ENCODE assay signal across 11 cellular contexts in genomic region chr1:152000989-152001630, GRCh38. TPM values are rescaled to one million over a fixed set of nuclear protein-coding genes. Genes with fewer than 3 reads are reported as not detected.
DNase-seq lines count a peak whose midpoint lies in the region; FAIRE-seq and TF ChIP-seq lines count a peak whose summit lies in the region.
"Had no signal": no experiment of that assay in that cellular context is flagged by ENCODE, and none has a peak within 500 bp of the region (broad histone marks: within the 10 kb centered on the region; RNA-seq: fewer than 3 reads in every experiment).

No MANE protein-coding gene starts in this region.

- no peak overlapping the region for H2BK5ac ChIP-seq in H9 (ENCODE audit: insufficient read length, low read length)

- no peaks in the 10 kb centered on the region for H3K9me2 ChIP-seq in Karpas-422 (replicated peaks; ENCODE audit: insufficient read depth, low read length)

- H3K36me3 Mint-ChIP-seq in H9 (ENCODE audit: insufficient read depth in 1 of 3, low read depth in 3 of 3): no peaks in the 10 kb centered on the region
- no peaks in the 10 kb centered on the region for H3K36me3 Mint-ChIP-seq in activated naive CD4-positive, alpha-beta T cell treated with anti-CD3 and anti-CD28 coated beads for 36 hours (ENCODE audit: low read depth)
- H3K36me3 Mint-ChIP-seq: CD4-positive, CD25-positive, alpha-beta regulatory T cell; natural killer cell treated with Interleukin-12 subunit alpha and Interleukin-12 subunit beta and Interleukin-15 and Interleukin-18, amount 100 ng/mL, for 72 hours had no signal

- H3K4me3 Mint-ChIP-seq in H9: no peak overlapping the region
- no peak overlapping the region for H3K4me3 Mint-ChIP-seq in activated naive CD4-positive, alpha-beta T cell treated with anti-CD3 and anti-CD28 coated beads for 36 hours
- H3K4me3 Mint-ChIP-seq: CD4-positive, CD25-positive, alpha-beta regulatory T cell; natural killer cell treated with Interleukin-12 subunit alpha and Interleukin-12 subunit beta and Interleukin-15 and Interleukin-18, amount 100 ng/mL, for 72 hours had no signal

- H3K4me3 ChIP-seq in right atrium auricular region (no peak overlapping the region), skeletal muscle tissue (ENCODE audit: low read length in 3 of 3) (no peak overlapping the region), small intestine (ENCODE audit: low read depth in 1 of 2, low read length in 2 of 2) (no peak overlapping the region), Karpas-422 (ENCODE audit: low read length) (no peak overlapping the region)
- H3K4me3 ChIP-seq: MG63 had no signal

- H2BK12ac ChIP-seq in H9 (ENCODE audit: insufficient read length, low read depth, low read length): no peak overlapping the region

- no peak overlapping the region for H3K56ac ChIP-seq in H9 (ENCODE audit: insufficient read length, low read depth, low read length)

- H3K14ac ChIP-seq in H9 (ENCODE audit: insufficient read depth, low read length): no peak overlapping the region

- no peaks in the 10 kb centered on the region for H3K36me3 ChIP-seq in right atrium auricular region
- H3K36me3 ChIP-seq in skeletal muscle tissue (ENCODE audit: control insufficient read depth in 3 of 3, insufficient read depth in 3 of 3, low read length in 3 of 3): no peaks in the 10 kb centered on the region
- no peaks in the 10 kb centered on the region for H3K36me3 ChIP-seq in small intestine (ENCODE audit: control insufficient read depth in 2 of 2, insufficient read depth in 2 of 2, low read length in 2 of 2)
- H3K36me3 ChIP-seq in Karpas-422 (ENCODE audit: insufficient read depth, low read length): no peaks in the 10 kb centered on the region
- H3K36me3 ChIP-seq: MG63 had no signal

- no CpG with 5 or more reads among the region's 4 CpGs for WGBS in H9 (ENCODE audit: extremely low coverage, insufficient read length, low lambda C conversion rate)
- 56 to 71% (median 63%) methylated on average over 4 of the region's 4 CpGs for WGBS in small intestine, 3 donors

- DNase-seq in H9: no peak
- no peak for DNase-seq in right atrium auricular region (ENCODE audit: low spot score)
- DNase-seq in activated naive CD4-positive, alpha-beta T cell treated with anti-CD3 and anti-CD28 coated beads for 36 hours: no peak
- no peak for DNase-seq in NCI-H1417 (lab: John Stamatoyannopoulos, UW)
- DNase-seq in small intestine: no peak
- no peak for DNase-seq in Karpas-422

- H3K9ac ChIP-seq in H9 (ENCODE audit: extremely low read depth, insufficient read length, low read length): no peak overlapping the region
- peak overlapping the region in 1 of 3 donors; percentile 54 for H3K9ac ChIP-seq in skeletal muscle tissue (ENCODE audit: low read depth in 1 of 3, low read length in 3 of 3)
- no peak overlapping the region for H3K9ac ChIP-seq in Karpas-422 (ENCODE audit: low read length)

- H3K4me1 ChIP-seq in H9 (ENCODE audit: insufficient read depth, low read length) (no peaks in the 10 kb centered on the region; the same call in 1 of the 2 replicates), right atrium auricular region (peaks cover 0 to 5% of the 10 kb centered on the region in 2 donors), skeletal muscle tissue (ENCODE audit: control insufficient read depth in 3 of 3, insufficient read depth in 3 of 3, low read length in 3 of 3) (peaks cover 2 to 7% (median 2%) of the 10 kb centered on the region in 3 donors), small intestine (ENCODE audit: control insufficient read depth in 2 of 2, insufficient read depth in 1 of 2, low read depth in 1 of 2, low read length in 1 of 2) (no peaks in the 10 kb centered on the region), Karpas-422 (ENCODE audit: low read length) (no peaks in the 10 kb centered on the region)

- intact Hi-C loops in activated naive CD4-positive, alpha-beta T cell treated with anti-CD3 and anti-CD28 coated beads for 36 hours (cut with micrococcal nuclease): no loop called here

- H3K9me3 ChIP-seq in H9 (ENCODE audit: control insufficient read depth, low read depth, low read length) (no peaks in the 10 kb centered on the region), right atrium auricular region (no peaks in the 10 kb centered on the region), skeletal muscle tissue (ENCODE audit: control insufficient read depth in 3 of 3, low read length in 3 of 3) (no peaks in the 10 kb centered on the region), small intestine (ENCODE audit: control insufficient read depth, low read depth) (no peaks in the 10 kb centered on the region), Karpas-422 (ENCODE audit: low read length) (no peaks in the 10 kb centered on the region)

- no peaks in the 10 kb centered on the region for H3K23me2 ChIP-seq in H9 (ENCODE audit: insufficient read length, low read depth, low read length, poor library complexity, severe bottlenecking)

- no peak overlapping the region for H3K4ac ChIP-seq in H9 (ENCODE audit: low read depth, low read length)

- H3K27me3 ChIP-seq in H9 (ENCODE audit: insufficient read depth, low read length): no peaks in the 10 kb centered on the region
- no peaks in the 10 kb centered on the region for H3K27me3 ChIP-seq in right atrium auricular region
- peaks cover 7% of the 10 kb centered on the region in 3 donors for H3K27me3 ChIP-seq in skeletal muscle tissue (ENCODE audit: control insufficient read depth in 3 of 3, insufficient read depth in 3 of 3, low read length in 3 of 3)
- H3K27me3 ChIP-seq in small intestine (ENCODE audit: control insufficient read depth in 2 of 2, insufficient read depth in 2 of 2, low read length in 2 of 2): no peaks in the 10 kb centered on the region
- H3K27me3 ChIP-seq in Karpas-422 (ENCODE audit: low read length): no peaks in the 10 kb centered on the region

- no peak overlapping the region for H2BK120ac ChIP-seq in H9 (ENCODE audit: low read depth, low read length, poor library complexity, severe bottlenecking)

- FAIRE-seq in small intestine (lab: Jason Lieb, UNC): no peak

- CTCF ChIA-PET in activated naive CD4-positive, alpha-beta T cell treated with anti-CD3 and anti-CD28 coated beads for 36 hours (lab: Charles Lee): interaction anchor here (0.5 to 11.0 kb wide), 34 partner anchors 9 to 184 kb away, joined by 3 to 233 read pairs (median 6); partner anchors contain the start of gene THEM4

- H3K27ac Mint-ChIP-seq in H9: no peak overlapping the region; a peak in 1 of 7 replicates
- no peak overlapping the region for H3K27ac Mint-ChIP-seq in activated naive CD4-positive, alpha-beta T cell treated with anti-CD3 and anti-CD28 coated beads for 36 hours
- H3K27ac Mint-ChIP-seq: CD4-positive, CD25-positive, alpha-beta regulatory T cell had no signal

- H3K4me2 ChIP-seq in H9 (ENCODE audit: insufficient read depth, insufficient read length, low read length): no peak overlapping the region
- H3K4me2 ChIP-seq in Karpas-422 (ENCODE audit: low read depth, low read length, poor library complexity, severe bottlenecking): no peak overlapping the region

- H4K20me1 ChIP-seq in H9 (ENCODE audit: control insufficient read depth, insufficient read depth, insufficient read length) (no peaks in the 10 kb centered on the region), Karpas-422 (ENCODE audit: insufficient read depth, low read depth, low read length) (no peaks in the 10 kb centered on the region)

- H4K91ac ChIP-seq in H9 (ENCODE audit: insufficient read length, low read depth, low read length): no peak overlapping the region

- H2AFZ ChIP-seq in H9 (ENCODE audit: low read length) (peak overlapping the region; percentile 44), Karpas-422 (ENCODE audit: low read length) (no peak overlapping the region)

- no peaks in the 10 kb centered on the region for H3K9me3 Mint-ChIP-seq in H9
- no peaks in the 10 kb centered on the region for H3K9me3 Mint-ChIP-seq in activated naive CD4-positive, alpha-beta T cell treated with anti-CD3 and anti-CD28 coated beads for 36 hours
- H3K9me3 Mint-ChIP-seq: natural killer cell treated with Interleukin-12 subunit alpha and Interleukin-12 subunit beta and Interleukin-15 and Interleukin-18, amount 100 ng/mL, for 72 hours had no signal

- H2AK5ac ChIP-seq in H9 (ENCODE audit: insufficient read length, low read length): no peak overlapping the region

- no peak overlapping the region for H2BK20ac ChIP-seq in H9 (ENCODE audit: low read depth, low read length, poor library complexity, severe bottlenecking)

- H3K79me2 ChIP-seq in H9 (ENCODE audit: insufficient read depth, low read length): no peaks in the 10 kb centered on the region
- no peaks in the 10 kb centered on the region for H3K79me2 ChIP-seq in Karpas-422 (ENCODE audit: low read length)

- H3T11ph ChIP-seq in H9 (ENCODE audit: low read length): no peak overlapping the region

- H2BK15ac ChIP-seq in H9 (ENCODE audit: low read depth, low read length): no peak overlapping the region

- no peak overlapping the region for H4K8ac ChIP-seq in H9 (replicated peaks; ENCODE audit: insufficient read length, low read depth, low read length)

- H3K79me1 ChIP-seq in H9 (ENCODE audit: insufficient read depth, low read depth, low read length, poor library complexity, severe bottlenecking): no peaks in the 10 kb centered on the region

- no peak overlapping the region for H3K23ac ChIP-seq in H9 (ENCODE audit: insufficient read length, low read depth, low read length)

- H3K18ac ChIP-seq in H9 (ENCODE audit: insufficient read length, low read depth, low read length): no peak overlapping the region

- peaks cover 5 to 12% of the 10 kb centered on the region in 2 experiments; a peak in 3 of 4 replicates for H3K4me1 Mint-ChIP-seq in H9
- H3K4me1 Mint-ChIP-seq in activated naive CD4-positive, alpha-beta T cell treated with anti-CD3 and anti-CD28 coated beads for 36 hours (ENCODE audit: low read depth): peaks cover 1% of the 10 kb centered on the region

- no peak overlapping the region for H3K27ac ChIP-seq in H9 (ENCODE audit: insufficient read length, low read depth, low read length)
- H3K27ac ChIP-seq in VCaP: peak overlapping the region; percentile 27; the same call in 1 of the 2 replicates
- peak overlapping the region; percentile 19 to 65 for H3K27ac ChIP-seq in right atrium auricular region
- H3K27ac ChIP-seq in skeletal muscle tissue (ENCODE audit: low read depth, low read length): peak overlapping the region; percentile 75
- peak overlapping the region in 1 of 2 donors; percentile 4 for H3K27ac ChIP-seq in small intestine (ENCODE audit: low read depth in 1 of 2, low read length in 1 of 2)
- no peak overlapping the region for H3K27ac ChIP-seq in Karpas-422 (ENCODE audit: low read length)

- TF ChIP-seq CTCF in H9 (conservative IDR thresholded peaks at IDR 0.05): no peak
- TF ChIP-seq CTCF in VCaP (conservative IDR thresholded peaks at IDR 0.05): no peak
- no peak for TF ChIP-seq CTCF in right atrium auricular region (IDR thresholded peaks at IDR 0.05)

- H4K5ac ChIP-seq in H9 (ENCODE audit: insufficient read length, low read depth, low read length): no peak overlapping the region

- peaks cover 7% of the 10 kb centered on the region for H3K27me3 Mint-ChIP-seq in H9 (ENCODE audit: low read depth)
- peaks cover 2% of the 10 kb centered on the region for H3K27me3 Mint-ChIP-seq in activated naive CD4-positive, alpha-beta T cell treated with anti-CD3 and anti-CD28 coated beads for 36 hours (ENCODE audit: low read depth)

RNA-seq across cellular contexts. Expression of gene S100A10, which starts 7.5 kb away (rescaled TPM):
- 160 and 162 TPM in 2 replicates for total RNA-seq in H9 (2021)
- total RNA-seq in right atrium auricular region: 100 to 1,000 TPM in 1 of 2 donors, 10 to 100 TPM in 1; 75.2 to 116 TPM
- 43.8 TPM for total RNA-seq in skeletal muscle tissue
- 100 to 1,000 TPM; 159 to 170 TPM for total RNA-seq in activated naive CD4-positive, alpha-beta T cell treated with anti-CD3 and anti-CD28 coated beads for 36 hours
- 1,000 to 10,000 TPM in 2 of 3 donors, 100 to 1,000 TPM in 1; 547 to 1,355 (median 1,268) TPM for polyA plus RNA-seq in small intestine
- total RNA-seq in Karpas-422 (2014; rRNA removed; shearing (Covaris generic); ENCODE audit: low replicate concordance): 0.56 and 4.2 TPM in 2 replicates

RNA-seq across cellular contexts. Expression of gene S100A11, which starts 35.7 kb away (rescaled TPM):
- total RNA-seq in H9 (2021) (302 and 303 TPM in 2 replicates), right atrium auricular region (100 to 1,000 TPM in 1 of 2 donors, 10 to 100 TPM in 1; 59.0 to 172 TPM), skeletal muscle tissue (10.4 TPM)
- 100 to 1,000 TPM; 229 to 235 TPM for total RNA-seq in activated naive CD4-positive, alpha-beta T cell treated with anti-CD3 and anti-CD28 coated beads for 36 hours
- polyA plus RNA-seq in small intestine: 100 to 1,000 TPM; 237 to 551 (median 426) TPM
- 68.5 and 155 TPM in 2 replicates for total RNA-seq in Karpas-422 (2014; rRNA removed; shearing (Covaris generic); ENCODE audit: low replicate concordance)

Comparison
In these comparisons a context has a peak if more than half of its experiments do, and no peak if none do; other contexts are left out.
1. H3K27ac ChIP-seq: peak in VCaP (single experiment), right atrium auricular region (2 of 2) and skeletal muscle tissue (single experiment); none in H9 (single experiment) and Karpas-422 (single experiment).